32 cellular contexts compared by ENCODE assay signal in genomic region chr10:125611216-125611615, GRCh38.
"Had no signal": no experiment of that assay in that cellular context is flagged by ENCODE, and none has a peak within 500 bp of the region (broad histone marks: within the 10 kb centered on the region; RNA-seq: fewer than 3 reads in every experiment).

No MANE protein-coding gene starts in this region.

- DNase-seq: activated effector memory CD4-positive, alpha-beta T cell treated with anti-CD3 and anti-CD28 coated beads, Interleukin-2, amount 50 U/mL, for 16 hours; activated effector memory CD4-positive, alpha-beta T cell treated with Interleukin-2 at 50 U/mL for 16 hours; activated gamma-delta T cell; activated gamma-delta T cell treated with Interleukin-2 at 50 U/mL for 16 hours; activated naive CD4-positive, alpha-beta T cell; activated naive CD4-positive, alpha-beta T cell treated with anti-CD3 and anti-CD28 coated beads for 36 hours; activated naive CD4-positive, alpha-beta T cell treated with anti-CD3 and anti-CD28 coated beads, Interleukin-2, amount 10 ng/mL, durations not matched to agents 7 days and 5 days; activated naive CD4-positive, alpha-beta T cell treated with anti-CD3 and anti-CD28 coated beads, Interleukin-2, amount 50 U/mL, for 16 hours; activated naive CD4-positive, alpha-beta T cell treated with Interleukin-2 at 50 U/mL for 16 hours; activated naive CD8-positive, alpha-beta T cell treated with anti-CD3 and anti-CD28 coated beads for 36 hours; activated naive CD8-positive, alpha-beta T cell treated with anti-CD3 and anti-CD28 coated beads, Interleukin-2, amount 10 ng/mL, durations not matched to agents 7 days and 5 days; activated naive CD8-positive, alpha-beta T cell treated with anti-CD3 and anti-CD28 coated beads, Interleukin-2, amount 50 U/mL, for 24 hours; activated T-cell treated with anti-CD3 and anti-CD28 coated beads, Interleukin-2, amount 50 U/mL, for 1 hour; activated T-cell treated with anti-CD3 and anti-CD28 coated beads, Interleukin-2, amount 50 U/mL, for 24 hours; activated T-cell treated with anti-CD3 and anti-CD28 coated beads, Interleukin-2, amount 50 U/mL, for 4 hours; activated T-cell treated with anti-CD3 and anti-CD28 coated beads, Interleukin-2, amount 50 U/mL, for 48 hours; activated T-cell treated with anti-CD3 and anti-CD28 coated beads, Interleukin-2, amount 50 U/mL, for 72 hours; adrenal gland; amniotic stem cell; amygdala; anterior cingulate cortex; aorta; body of pancreas; brain microvascular endothelial cell; caudate nucleus; central memory CD4-positive, alpha-beta T cell; cerebellar nuclear complex had no signal

- H3K4me3 ChIP-seq: adrenal gland, ascending aorta, body of pancreas, breast epithelium, cardiac muscle cell had no signal

- ATAC-seq: activated naive CD4-positive, alpha-beta T cell treated with anti-CD3 and anti-CD28 coated beads, Interleukin-2, amount 50 U/mL, for 72 hours; activated naive CD8-positive, alpha-beta T cell treated with anti-CD3 and anti-CD28 coated beads, Interleukin-2, amount 50 U/mL, for 24 hours; activated T-cell treated with anti-CD3 and anti-CD28 coated beads, Interleukin-2, amount 50 U/mL, for 4 hours; activated T-cell treated with anti-CD3 and anti-CD28 coated beads, Interleukin-2, amount 50 U/mL, for 72 hours; activated T-helper 17 cell treated with anti-CD3 and anti-CD28 coated beads, Interleukin-2, amount 50 U/mL, for 72 hours; body of pancreas had no signal

- H3K9me3 ChIP-seq: adrenal gland, ascending aorta, body of pancreas, breast epithelium had no signal

- H3K27me3 ChIP-seq: adrenal gland, ascending aorta, body of pancreas, brain microvascular endothelial cell, breast epithelium, cardiac muscle cell had no signal

- H3K4me1 ChIP-seq: adrenal gland, ascending aorta, body of pancreas, breast epithelium had no signal

- H3K27ac ChIP-seq: adrenal gland, ascending aorta, body of pancreas, brain microvascular endothelial cell, breast epithelium, cardiac muscle cell had no signal

- H3K36me3 ChIP-seq: adrenal gland, ascending aorta, brain microvascular endothelial cell, breast epithelium, cardiac muscle cell had no signal
